12 cellular contexts compared by ENCODE assay signal in genomic region chr4:184976348-184976747, GRCh38. TPM values are rescaled to one million over a fixed set of nuclear protein-coding genes. Genes with fewer than 3 reads are reported as not detected.
"Had no signal": no experiment of that assay in that cellular context is flagged by ENCODE, and none has a peak within 500 bp of the region (broad histone marks: within the 10 kb centered on the region; RNA-seq: fewer than 3 reads in every experiment).

No MANE protein-coding gene starts in this region.

RNA-seq across cellular contexts. Expression of gene HELT, which starts 41.9 kb away (rescaled TPM):
- total RNA-seq: OCI-LY7, PC-3, PC-9, Peyer's patch, Right ventricle myocardium inferior, Right ventricle myocardium superior, RPMI7951, SJCRH30, SJSA1, SK-MEL-5, T-cell had no signal
- polyA plus RNA-seq: SK-N-SH had no signal
